In the genomic region with DNA sequence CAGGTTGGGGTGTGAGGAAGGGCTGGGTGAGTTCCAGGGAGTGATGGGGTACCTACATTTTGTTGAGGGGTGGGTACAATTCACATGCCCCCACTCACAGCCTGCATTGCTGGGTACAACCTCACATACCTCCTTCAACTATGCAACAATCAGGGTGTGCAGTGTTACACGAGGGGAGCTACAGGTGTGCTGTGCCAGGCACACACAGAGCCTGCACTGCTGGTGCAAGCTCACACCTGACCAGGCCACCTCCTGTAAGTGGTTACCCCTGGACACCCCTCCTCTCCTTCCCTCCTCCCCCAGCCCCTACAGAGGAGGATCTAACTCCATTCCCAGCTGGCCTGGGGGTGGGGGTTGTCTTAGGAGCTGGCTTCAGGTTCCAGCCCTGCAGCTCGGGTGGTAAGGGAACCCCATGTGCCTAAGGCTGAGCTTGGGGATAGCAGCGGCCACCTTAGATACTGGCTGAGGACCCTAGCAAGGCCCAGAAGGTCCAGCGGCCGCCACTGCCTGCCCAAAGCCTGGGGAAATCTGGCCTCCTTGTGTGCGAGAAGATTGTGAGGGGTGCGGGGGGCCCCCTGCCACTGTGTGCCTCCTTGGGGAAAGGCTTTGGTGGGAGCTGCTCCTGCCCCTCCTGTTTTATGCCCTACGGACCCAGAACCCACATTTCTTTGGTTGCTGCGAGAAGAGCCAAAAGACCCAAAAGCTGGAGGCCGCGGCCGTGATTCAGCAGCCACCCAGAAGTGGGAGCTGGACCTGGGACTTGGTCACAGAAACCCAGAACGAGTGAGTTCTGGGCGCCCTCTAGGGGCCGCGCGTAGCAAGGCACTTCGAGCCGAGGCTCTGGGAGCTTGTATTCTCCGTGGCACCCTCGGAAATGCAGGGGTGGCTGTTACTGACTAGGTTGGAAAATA, we compare ENCODE assay signal across 8 cellular contexts. TPM values are rescaled to one million over a fixed set of nuclear protein-coding genes. Genes with fewer than 3 reads are reported as not detected.
A peak's percentile ranks its signal among the peaks of the same experiment; 100 is the strongest.
DNase-seq lines count a peak whose midpoint lies in the region; ATAC-seq, FAIRE-seq and TF ChIP-seq lines count a peak whose summit lies in the region.

No MANE protein-coding gene starts in this region.

- DNase-seq in COLO829 (ENCODE audit: low spot score) (peak; percentile 76), H7 (peak; percentile 93), NCI-H2081 (lab: John Stamatoyannopoulos, UW) (peak; percentile 70 to 78), astrocyte of the cerebellum (ENCODE audit: low read depth) (peak; percentile 45), hippocampal formation (lab: John Stamatoyannopoulos, UW) (peak; percentile 58 to 64), smooth muscle cell (lab: John Stamatoyannopoulos, UW; ENCODE audit: unreplicated experiment) (peak; percentile 65)

- no peaks in the 10 kb centered on the region for H3K4me1 ChIP-seq in smooth muscle cell (ENCODE audit: low read depth)

- no peak overlapping the region for H2AFZ ChIP-seq in smooth muscle cell (ENCODE audit: low read depth)

- TF ChIP-seq CTCF in astrocyte of the cerebellum (IDR thresholded peaks at IDR 0.05; ENCODE audit: low read depth, low read length, missing control alignments) (peak; percentile 95), smooth muscle cell (IDR thresholded peaks at IDR 0.05; ENCODE audit: borderline replicate concordance, insufficient read depth, poor library complexity, severe bottlenecking) (peak; percentile 97)

- FAIRE-seq in TTC549 (lab: Jason Lieb, UNC), result peak; percentile 72

- H4K20me1 ChIP-seq in smooth muscle cell (ENCODE audit: low read depth), result no peaks in the 10 kb centered on the region

- no peaks in the 10 kb centered on the region for H3F3A ChIP-seq in smooth muscle cell (ENCODE audit: low read depth)

- no peak overlapping the region for H3K27ac ChIP-seq in smooth muscle cell (ENCODE audit: low read depth)

- no peaks in the 10 kb centered on the region for H3K79me2 ChIP-seq in smooth muscle cell (ENCODE audit: low read depth)

- WGBS in smooth muscle cell (ENCODE audit: low lambda C conversion rate), result 24% methylated on average over 21 of the region's 21 CpGs

- in situ Hi-C loops in astrocyte of the cerebellum (cut with HindIII; ENCODE audit: low sequenced_read_pairs), result no loop called here

- no peak for ATAC-seq in GM18873 (IDR thresholded peaks at IDR 0.05; ENCODE audit: low FRiP score, unreplicated experiment)

- H3K36me3 ChIP-seq in H7 (replicated peaks; ENCODE audit: control insufficient read depth, insufficient read depth, low read length) (no peaks in the 10 kb centered on the region), smooth muscle cell (ENCODE audit: low read depth) (no peaks in the 10 kb centered on the region)

- H3K27me3 ChIP-seq in H7 (ENCODE audit: control insufficient read depth, insufficient read depth, low read length) (peaks cover 100% of the 10 kb centered on the region), smooth muscle cell (ENCODE audit: low read depth) (peaks cover 99% of the 10 kb centered on the region)

- H3K9ac ChIP-seq in smooth muscle cell (ENCODE audit: low read depth), result no peak overlapping the region

- no peak overlapping the region for H3K4me2 ChIP-seq in smooth muscle cell

- H3K9me3 ChIP-seq in smooth muscle cell (replicated peaks; ENCODE audit: low read depth), result no peaks in the 10 kb centered on the region

- no peak overlapping the region for H3K4me3 ChIP-seq in H7 (ENCODE audit: insufficient read depth, low read depth, low read length)
- H3K4me3 ChIP-seq in astrocyte of the cerebellum (ENCODE audit: low read depth, low read length), result no peak overlapping the region
- H3K4me3 ChIP-seq in smooth muscle cell, result no peak overlapping the region

RNA-seq across cellular contexts. Expression of gene TLX1, which starts 10.8 kb away (rescaled TPM):
- total RNA-seq in H7 (2014; rRNA removed; shearing (Covaris generic)), result 0.11 TPM in 1 of 2 replicates, not detected in the other
- 0.04 TPM in 1 of 2 replicates, not detected in the other for total RNA-seq in smooth muscle cell
- not detected in 2 replicates for polyA plus RNA-seq in smooth muscle cell
